11 cellular contexts compared by ENCODE assay signal in genomic region chr11:77778549-77778948, GRCh38.
"Had no signal": no experiment of that assay in that cellular context is flagged by ENCODE, and none has a peak within 500 bp of the region (broad histone marks: within the 10 kb centered on the region; RNA-seq: fewer than 3 reads in every experiment).

No MANE protein-coding gene starts in this region.

- H3K9me3 ChIP-seq: colonic mucosa, gastrocnemius medialis, pancreas, stomach, thoracic aorta had no signal

- H3K4me3 Mint-ChIP-seq: T-helper 1 cell treated with Interleukin-12 subunit alpha and Interleukin-12 subunit beta and Interleukin-4 antibody, amounts not matched to agents 30 μg/mL and 1 μg/mL, for 36 hours had no signal

- DNase-seq: activated CD4-positive, alpha-beta T cell treated with anti-CD3 and anti-CD28 coated beads, Interleukin-2, amount 50 U/mL, for 4 hours; colonic mucosa; effector CD4-positive, alpha-beta T cell; gastrocnemius medialis; kidney; pancreas; stimulated activated CD4-positive, alpha-beta T cell treated with anti-CD3 and anti-CD28 coated beads, Interleukin-2, amount 100 ng/mL, for 48 hours; stomach had no signal

- H3K4me1 ChIP-seq: colonic mucosa had no signal

- H3K27ac ChIP-seq: cardiac muscle cell, colonic mucosa, gastrocnemius medialis, pancreas, stomach, thoracic aorta had no signal

- ATAC-seq: gastrocnemius medialis, pancreas had no signal

- H3K36me3 ChIP-seq: cardiac muscle cell, colonic mucosa, gastrocnemius medialis, pancreas, thoracic aorta had no signal

- H3K9me3 Mint-ChIP-seq: T-helper 1 cell treated with Interleukin-12 subunit alpha and Interleukin-12 subunit beta and Interleukin-4 antibody, amounts not matched to agents 30 μg/mL and 1 μg/mL, for 36 hours had no signal

- H3K27me3 ChIP-seq: cardiac muscle cell, colonic mucosa, gastrocnemius medialis, pancreas, stomach had no signal

- H3K4me3 ChIP-seq: cardiac muscle cell, colonic mucosa, gastrocnemius medialis, pancreas, stomach, thoracic aorta had no signal

- H3K27ac Mint-ChIP-seq: T-helper 1 cell treated with Interleukin-12 subunit alpha and Interleukin-12 subunit beta and Interleukin-4 antibody, amounts not matched to agents 30 μg/mL and 1 μg/mL, for 36 hours had no signal
